23 cellular contexts compared by ENCODE assay signal in the genomic region with DNA sequence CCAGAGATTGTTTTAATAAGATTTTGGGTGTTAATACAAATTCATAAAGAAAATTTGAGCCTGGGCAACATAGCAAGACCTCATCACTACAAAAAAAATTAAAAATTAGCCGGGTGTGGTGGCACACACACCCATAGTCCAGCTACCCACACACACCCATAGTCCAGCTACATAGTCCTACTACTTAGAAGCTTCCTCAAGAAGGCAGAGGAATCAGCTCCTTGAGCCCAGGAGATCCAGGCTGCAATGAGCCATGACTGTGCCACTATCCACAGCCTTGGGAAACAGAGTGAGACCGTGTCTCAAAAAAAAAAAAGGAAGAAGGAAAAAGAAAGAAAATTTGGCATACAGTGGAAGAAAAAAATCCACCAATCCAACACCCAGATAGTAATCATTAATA.
"Had no signal": no experiment of that assay in that cellular context is flagged by ENCODE, and none has a peak within 500 bp of the region (broad histone marks: within the 10 kb centered on the region; RNA-seq: fewer than 3 reads in every experiment).

No MANE protein-coding gene starts in this region.

- ATAC-seq: activated CD4-positive, CD25-positive, alpha-beta regulatory T cell treated with anti-CD3 and anti-CD28 coated beads, Interleukin-2, amount 50 U/mL, for 24 hours; activated CD8-positive, alpha-beta memory T cell treated with anti-CD3 and anti-CD28 coated beads, Interleukin-2, amount 10 ng/mL, durations not matched to agents 7 days and 5 days; activated CD8-positive, alpha-beta T cell treated with anti-CD3 and anti-CD28 coated beads for 36 hours; effector memory CD8-positive, alpha-beta T cell; gastroesophageal sphincter; sciatic nerve; SK-N-SH treated with all-trans-retinoic acid at 6 μM for 48 hours; stimulated activated effector memory CD8-positive, alpha-beta T cell treated with anti-CD3 and anti-CD28 coated beads, Interleukin-12 subunit alpha, Interleukin-12 subunit beta, amount 100 ng/mL, for 72 hours had no signal

- H3K9me3 Mint-ChIP-seq: activated CD8-positive, alpha-beta T cell treated with anti-CD3 and anti-CD28 coated beads for 36 hours; activated naive CD4-positive, alpha-beta T cell treated with anti-CD3 and anti-CD28 coated beads, Interleukin-2, amount 50 U/mL, for 24 hours; central memory CD8-positive, alpha-beta T cell; effector memory CD8-positive, alpha-beta T cell; stimulated activated effector memory CD8-positive, alpha-beta T cell treated with anti-CD3 and anti-CD28 coated beads, Interleukin-12 subunit alpha, Interleukin-12 subunit beta, amount 100 ng/mL, for 72 hours; T-helper 2 cell treated with Interferon-gamma antibody and Interleukin-4, amounts not matched to agents 5 μg/mL and 100 μg/mL, for 36 hours had no signal

- H3K27ac ChIP-seq: dorsolateral prefrontal cortex, esophagus muscularis mucosa, gastroesophageal sphincter, heart left ventricle, VCaP had no signal

- H3K36me3 ChIP-seq: esophagus muscularis mucosa, gastroesophageal sphincter, heart left ventricle had no signal

- H3K27ac Mint-ChIP-seq: activated CD4-positive, alpha-beta T cell treated with anti-CD3 and anti-CD28 coated beads, Interleukin-2, amount 10 ng/mL, durations not matched to agents 7 days and 5 days; activated CD8-positive, alpha-beta memory T cell treated with anti-CD3 and anti-CD28 coated beads, Interleukin-2, amount 10 ng/mL, durations not matched to agents 7 days and 5 days; activated CD8-positive, alpha-beta T cell treated with anti-CD3 and anti-CD28 coated beads for 36 hours; activated naive CD4-positive, alpha-beta T cell treated with anti-CD3 and anti-CD28 coated beads, Interleukin-2, amount 50 U/mL, for 24 hours; stimulated activated effector memory CD8-positive, alpha-beta T cell treated with anti-CD3 and anti-CD28 coated beads, Interleukin-12 subunit alpha, Interleukin-12 subunit beta, amount 100 ng/mL, for 72 hours; T-helper 2 cell treated with Interferon-gamma antibody and Interleukin-4, amounts not matched to agents 5 μg/mL and 100 μg/mL, for 36 hours had no signal

- H3K9me3 ChIP-seq: esophagus muscularis mucosa, gastroesophageal sphincter, heart left ventricle had no signal

- H3K4me3 Mint-ChIP-seq: activated CD4-positive, alpha-beta T cell treated with anti-CD3 and anti-CD28 coated beads, Interleukin-2, amount 10 ng/mL, durations not matched to agents 7 days and 5 days; activated CD8-positive, alpha-beta memory T cell treated with anti-CD3 and anti-CD28 coated beads, Interleukin-2, amount 10 ng/mL, durations not matched to agents 7 days and 5 days; activated CD8-positive, alpha-beta T cell treated with anti-CD3 and anti-CD28 coated beads for 36 hours; activated naive CD4-positive, alpha-beta T cell treated with anti-CD3 and anti-CD28 coated beads, Interleukin-2, amount 50 U/mL, for 24 hours; central memory CD8-positive, alpha-beta T cell; effector memory CD8-positive, alpha-beta T cell; stimulated activated effector memory CD8-positive, alpha-beta T cell treated with anti-CD3 and anti-CD28 coated beads, Interleukin-12 subunit alpha, Interleukin-12 subunit beta, amount 100 ng/mL, for 72 hours; T-helper 2 cell treated with Interferon-gamma antibody and Interleukin-4, amounts not matched to agents 5 μg/mL and 100 μg/mL, for 36 hours had no signal

- H3K4me3 ChIP-seq: dorsolateral prefrontal cortex, esophagus muscularis mucosa, gastroesophageal sphincter, heart left ventricle had no signal

- DNase-seq: activated CD4-positive, alpha-beta T cell treated with anti-CD3 and anti-CD28 coated beads, Interleukin-2, amount 10 ng/mL, durations not matched to agents 7 days and 5 days; activated CD8-positive, alpha-beta memory T cell treated with anti-CD3 and anti-CD28 coated beads, Interleukin-2, amount 10 ng/mL, durations not matched to agents 7 days and 5 days; activated CD8-positive, alpha-beta T cell treated with anti-CD3 and anti-CD28 coated beads for 36 hours; activated gamma-delta T cell; activated T-cell treated with anti-CD3 and anti-CD28 coated beads for 4 hours; dorsolateral prefrontal cortex; effector memory CD8-positive, alpha-beta T cell; heart left ventricle; kidney; nucleus accumbens; small intestine; stimulated activated CD4-positive, alpha-beta T cell treated with anti-CD3 and anti-CD28 coated beads, Interleukin-2, amount 100 ng/mL, for 24 hours; trophoblast cell had no signal

- H3K27me3 Mint-ChIP-seq: activated CD4-positive, alpha-beta T cell treated with anti-CD3 and anti-CD28 coated beads, Interleukin-2, amount 10 ng/mL, durations not matched to agents 7 days and 5 days; activated CD8-positive, alpha-beta memory T cell treated with anti-CD3 and anti-CD28 coated beads, Interleukin-2, amount 10 ng/mL, durations not matched to agents 7 days and 5 days; activated CD8-positive, alpha-beta T cell treated with anti-CD3 and anti-CD28 coated beads for 36 hours; activated naive CD4-positive, alpha-beta T cell treated with anti-CD3 and anti-CD28 coated beads, Interleukin-2, amount 50 U/mL, for 24 hours; central memory CD8-positive, alpha-beta T cell; effector memory CD8-positive, alpha-beta T cell had no signal

- H3K27me3 ChIP-seq: dorsolateral prefrontal cortex, esophagus muscularis mucosa, gastroesophageal sphincter, heart left ventricle had no signal
